ENCODE assay signal across 10 cellular contexts in genomic region chr3:45906681-45907220, GRCh38. TPM values are rescaled to one million over a fixed set of nuclear protein-coding genes. Genes with fewer than 3 reads are reported as not detected.
DNase-seq lines count a peak whose midpoint lies in the region; ATAC-seq and TF ChIP-seq lines count a peak whose summit lies in the region.
"Had no signal": no experiment of that assay in that cellular context is flagged by ENCODE, and none has a peak within 500 bp of the region (broad histone marks: within the 10 kb centered on the region; RNA-seq: fewer than 3 reads in every experiment).

No MANE protein-coding gene starts in this region.

- intact Hi-C loops in Caco-2 (cut with micrococcal nuclease; ENCODE audit: unreplicated experiment): no loop called here
- intact Hi-C loops in lower lobe of right lung (cut with DNase I): no loop called here

- H3K27ac ChIP-seq in brain microvascular endothelial cell: no peak overlapping the region
- no peak overlapping the region for H3K27ac ChIP-seq in lower lobe of right lung

- peaks cover 3% of the 10 kb centered on the region for H3K27me3 Mint-ChIP-seq in Caco-2 (ENCODE audit: insufficient read depth, unreplicated experiment)

- CTCF ChIA-PET in Caco-2 (lab: Charles Lee): interaction anchor here (1.4 kb wide), 1 partner anchor 32 kb away, joined by 3 read pairs; no protein-coding TSS in a partner anchor

- peaks cover 7% of the 10 kb centered on the region for H3K4me1 Mint-ChIP-seq in Caco-2 (ENCODE audit: low read depth, unreplicated experiment)

- POLR2A ChIA-PET in Caco-2 (lab: Charles Lee): no interaction called here

- H3K27ac Mint-ChIP-seq in Caco-2 (ENCODE audit: unreplicated experiment): no peak overlapping the region

- no peaks in the 10 kb centered on the region for H3K36me3 Mint-ChIP-seq in Caco-2 (ENCODE audit: insufficient read depth, unreplicated experiment)

- H3K36me3 ChIP-seq in Caco-2 (ENCODE audit: control insufficient read depth, insufficient read depth, low read length): no peaks in the 10 kb centered on the region
- no peaks in the 10 kb centered on the region for H3K36me3 ChIP-seq in brain microvascular endothelial cell (replicated peaks)
- H3K36me3 ChIP-seq in lower lobe of right lung: no peaks in the 10 kb centered on the region

- DNase-seq in Caco-2 (peak in 1 of 2 experiments; percentile 11), HT1080 (ENCODE audit: low read depth) (peak; percentile 57), brain microvascular endothelial cell (peak; percentile 64), lower lobe of right lung (no peak), amniotic stem cell (lab: John Stamatoyannopoulos, UW) (no peak), KBM-7 (no peak)
- DNase-seq: activated naive CD4-positive, alpha-beta T cell treated with anti-CD3 and anti-CD28 coated beads, Interleukin-2, amount 50 U/mL, for 16 hours; RPMI8226 had no signal

- H3K9me3 ChIP-seq in Caco-2: no peaks in the 10 kb centered on the region
- no peaks in the 10 kb centered on the region for H3K9me3 ChIP-seq in lower lobe of right lung

- ATAC-seq in lower lobe of right lung: peak; percentile 19 to 38
- ATAC-seq in GM21381 (IDR thresholded peaks at IDR 0.05; ENCODE audit: unreplicated experiment): no peak
- no peak for ATAC-seq in GM18505 (IDR thresholded peaks at IDR 0.05; ENCODE audit: unreplicated experiment)

- H3K4me3 ChIP-seq in Caco-2 (ENCODE audit: low read depth, low read length) (no peak overlapping the region), brain microvascular endothelial cell (ENCODE audit: low read depth, low read length) (no peak overlapping the region), lower lobe of right lung (no peak overlapping the region)

- H3K4me1 ChIP-seq in Caco-2: no peaks in the 10 kb centered on the region
- H3K4me1 ChIP-seq in lower lobe of right lung: no peaks in the 10 kb centered on the region

- BruUV-seq in Caco-2 (replicated peaks; lab: Mats Ljungman, UMichigan): no TSS peak

- H3K27me3 ChIP-seq in Caco-2 (replicated peaks; ENCODE audit: control insufficient read depth, insufficient read depth, low read length) (no peaks in the 10 kb centered on the region), brain microvascular endothelial cell (replicated peaks) (no peaks in the 10 kb centered on the region), lower lobe of right lung (ENCODE audit: low read depth) (no peaks in the 10 kb centered on the region)

- in situ Hi-C loops in brain microvascular endothelial cell (cut with HindIII; ENCODE audit: low pct_ligation_motif_present, low sequenced_read_pairs): no loop called here
- in situ Hi-C loops in KBM-7 (cut with MboI; ENCODE audit: low pct_unique_long_range_greater_than_20kb, low sequenced_read_pairs): no loop called here

- no peak overlapping the region for H3K4me3 Mint-ChIP-seq in Caco-2 (ENCODE audit: unreplicated experiment)

- TF ChIP-seq POLR2A in GM18505 (IDR thresholded peaks at IDR 0.05; ENCODE audit: borderline replicate concordance, extremely low read depth, insufficient read depth, insufficient read length): no peak

- H3K9me3 Mint-ChIP-seq in Caco-2 (ENCODE audit: unreplicated experiment): peaks cover 9% of the 10 kb centered on the region

- TF ChIP-seq CTCF in Caco-2 (IDR thresholded peaks at IDR 0.05; ENCODE audit: insufficient read depth in 1 of 2, low read depth in 1 of 2, low read length in 1 of 2, severe bottlenecking in 1 of 2, unreplicated experiment in 1 of 2): peak; percentile 21 to 72
- TF ChIP-seq CTCF in brain microvascular endothelial cell (IDR thresholded peaks at IDR 0.05; ENCODE audit: low read depth, low read length, missing control alignments): peak; percentile 76
- no peak for TF ChIP-seq CTCF in lower lobe of right lung (IDR thresholded peaks at IDR 0.05)

RNA-seq across cellular contexts. Expression of gene CCR9, which starts 20.4 kb away (rescaled TPM):
- not detected in 2 replicates for total RNA-seq in Caco-2 (2022)
- total RNA-seq in HT1080 (2014; rRNA removed; shearing (Covaris generic)): not detected in 2 replicates
- polyA plus RNA-seq in HT1080 (2015; cell fraction: cytosol; rRNA removed): not detected in 2 replicates
- polyA plus RNA-seq in HT1080 (2015; cell fraction: nucleus; rRNA removed): not detected in 2 replicates
- total RNA-seq in lower lobe of right lung: not detected

RNA-seq across cellular contexts. Expression of gene CXCR6, which starts 36.5 kb away (rescaled TPM):
- total RNA-seq in Caco-2 (2022) (not detected in 2 replicates), lower lobe of right lung (4.3 TPM)
- total RNA-seq in HT1080 (2014; rRNA removed; shearing (Covaris generic)): not detected in 2 replicates
- polyA plus RNA-seq in HT1080 (2015; cell fraction: cytosol; rRNA removed): not detected in 2 replicates
- polyA plus RNA-seq in HT1080 (2015; cell fraction: nucleus; rRNA removed): not detected in 2 replicates

Comparison
In these comparisons a context has a peak if more than half of its experiments do, and no peak if none do; other contexts are left out.
1. DNase-seq: peak in HT1080 (single experiment) and brain microvascular endothelial cell (single experiment); none in lower lobe of right lung (single experiment), amniotic stem cell (single experiment) and KBM-7 (single experiment).
2. ATAC-seq: peak in lower lobe of right lung (2 of 2); none in GM21381 (single experiment) and GM18505 (single experiment).